In the genomic region with DNA sequence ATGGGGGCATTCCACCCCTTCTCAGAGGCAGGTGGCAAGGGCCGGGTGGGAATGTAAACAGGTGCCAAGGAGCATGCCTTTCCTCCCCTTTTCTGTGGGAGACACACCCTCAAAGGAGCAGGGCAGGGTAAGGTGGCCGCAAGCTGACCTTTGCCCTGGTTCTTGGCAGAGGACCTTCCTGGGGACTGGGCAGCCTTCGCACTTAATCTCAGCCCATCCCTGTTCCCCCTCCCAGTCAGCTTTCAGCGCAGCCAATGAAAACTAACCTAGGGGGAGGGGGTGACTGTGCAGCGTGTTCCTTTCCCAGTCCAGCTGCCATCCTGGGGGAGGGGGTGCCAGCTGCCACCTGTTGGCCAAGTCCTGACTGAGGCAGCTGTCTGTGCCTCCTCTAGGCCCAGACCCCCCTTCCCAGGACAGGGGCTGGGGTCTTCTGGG, we compare ENCODE assay signal across 1 cellular context.
TF ChIP-seq lines count a peak whose summit lies in the region.

No MANE protein-coding gene starts in this region.

TF ChIP-seq in H1, 55 proteins besides CTCF, POLR2A, EP300 and RAD21:
- no peak for TF ChIP-seq PHF8 (conservative IDR thresholded peaks at IDR 0.05; ENCODE audit: low read depth, low read length)
- no peak for TF ChIP-seq TCF12 (IDR thresholded peaks at IDR 0.05; ENCODE audit: low read depth, low read length)
- no peak for TF ChIP-seq CEBPB (IDR thresholded peaks at IDR 0.05; ENCODE audit: low read depth, low read length)
- no peak for TF ChIP-seq SAP30 (IDR thresholded peaks at IDR 0.05; ENCODE audit: insufficient read depth, insufficient replicate concordance, low read length)
- 0 out of 2 replicates have a peak, but pooled peaks have one; percentile 19 for TF ChIP-seq GTF2F1 (IDR thresholded peaks at IDR 0.05; ENCODE audit: borderline replicate concordance, low read depth, low read length)
- 0 out of 2 replicates have a peak, but pooled peaks have one; percentile 20 for TF ChIP-seq KDM1A (IDR thresholded peaks at IDR 0.05; ENCODE audit: borderline replicate concordance, low read length)
- no peak for TF ChIP-seq JUN (IDR thresholded peaks at IDR 0.05; ENCODE audit: low read depth, low read length)
- peak; percentile 75 for TF ChIP-seq ASH2L (IDR thresholded peaks at IDR 0.05; ENCODE audit: low read length)
- TF ChIP-seq RBBP5 (IDR thresholded peaks at IDR 0.05; ENCODE audit: borderline replicate concordance, low read depth, low read length) = peak; percentile 89; the same call in 1 of the 2 replicates
- TF ChIP-seq TAF1 (IDR thresholded peaks at IDR 0.05; ENCODE audit: low read depth, low read length) = peak; percentile 51; the same call in 1 of the 2 replicates
- no peak for TF ChIP-seq SUZ12 (IDR thresholded peaks at IDR 0.05; ENCODE audit: low read length)
- no peak for TF ChIP-seq KDM4A (IDR thresholded peaks at IDR 0.05; ENCODE audit: low read depth, low read length, severe bottlenecking)
- no peak for TF ChIP-seq TAF7 (optimal IDR thresholded peaks at IDR 0.05; ENCODE audit: borderline replicate concordance, low read depth, low read length)
- no peak for TF ChIP-seq SP2 (IDR thresholded peaks at IDR 0.05; ENCODE audit: low read length)
- TF ChIP-seq POU5F1 (IDR thresholded peaks at IDR 0.05; ENCODE audit: low read depth, low read length) = no peak
- peak; percentile 65; the same call in 1 of the 2 replicates for TF ChIP-seq POLR2AphosphoS5 (IDR thresholded peaks at IDR 0.05; ENCODE audit: low read depth, low read length)
- no peak for TF ChIP-seq GABPA (IDR thresholded peaks at IDR 0.05; ENCODE audit: borderline replicate concordance, insufficient read depth, low read length)
- TF ChIP-seq CBX5 (IDR thresholded peaks at IDR 0.05; ENCODE audit: low read depth, low read length) = no peak
- TF ChIP-seq RXRA (IDR thresholded peaks at IDR 0.05; ENCODE audit: insufficient read depth, low read depth, low read length) = no peak
